ENCODE assay signal across 18 cellular contexts in the genomic region with DNA sequence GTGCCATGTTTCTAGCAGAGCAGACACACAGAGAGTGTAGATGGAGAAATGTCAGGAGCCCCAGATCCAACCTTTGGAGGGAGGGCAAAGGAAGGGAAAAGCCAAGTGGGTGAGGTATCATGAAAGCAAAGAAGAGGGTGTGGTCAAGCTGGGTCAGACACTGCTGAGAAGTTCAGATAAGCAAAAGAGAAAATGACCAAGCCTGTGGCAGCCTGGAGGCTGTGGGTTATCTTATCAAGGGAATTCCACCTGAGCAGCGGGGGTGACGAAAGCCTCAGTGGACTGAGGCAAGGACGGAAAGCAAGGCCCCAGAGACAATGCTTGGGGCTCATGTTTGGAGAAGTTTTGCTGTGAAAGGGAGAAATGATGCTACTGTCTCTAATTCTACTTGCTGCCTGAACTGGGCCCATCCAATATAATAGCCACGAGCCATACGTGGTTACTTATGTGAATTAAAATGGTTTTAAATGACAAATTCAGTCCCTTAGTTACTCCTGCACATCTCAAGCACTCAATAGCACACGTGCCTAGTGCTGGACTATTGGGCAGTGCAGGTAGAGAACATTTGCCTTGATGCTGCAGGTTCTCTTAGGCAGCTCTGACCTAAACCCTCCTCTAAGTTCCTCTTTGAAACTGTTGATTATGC.
"Had no signal": no experiment of that assay in that cellular context is flagged by ENCODE, and none has a peak within 500 bp of the region (broad histone marks: within the 10 kb centered on the region; RNA-seq: fewer than 3 reads in every experiment).

No MANE protein-coding gene starts in this region.

- H3K27ac ChIP-seq: lower lobe of right lung, sigmoid colon, spleen, upper lobe of left lung had no signal

- H3K36me3 ChIP-seq: lower lobe of right lung, sigmoid colon, spleen, upper lobe of left lung had no signal

- H3K4me1 ChIP-seq: upper lobe of left lung had no signal

- H3K4me3 Mint-ChIP-seq: activated naive CD8-positive, alpha-beta T cell treated with anti-CD3 and anti-CD28 coated beads for 36 hours; activated T-helper 17 cell treated with anti-CD3 and anti-CD28 coated beads, Interleukin-2, amount 50 U/mL, for 72 hours; dendritic cell treated with granulocyte-macrophage colony-stimulating factor and Interleukin-4, amounts not matched to agents 40 ng/mL and 50 ng/mL, for 4 days; effector memory CD8-positive, alpha-beta T cell; natural killer cell treated with Interleukin-12 subunit alpha and Interleukin-12 subunit beta and Interleukin-15 and Interleukin-18, amount 100 ng/mL, for 72 hours; stimulated activated naive B cell treated with anti-CD40 and anti-IgM and Interleukin-4, amounts not matched to agents 10 μg/mL and 1 μg/mL and 100 μg/mL, for 72 hours had no signal

- ATAC-seq: activated T-helper 17 cell treated with anti-CD3 and anti-CD28 coated beads, Interleukin-2, amount 50 U/mL, for 72 hours; effector memory CD8-positive, alpha-beta T cell; left cardiac atrium; lower lobe of right lung; natural killer cell treated with Interleukin-12 subunit alpha and Interleukin-12 subunit beta and Interleukin-15 and Interleukin-18, amount 100 ng/mL, for 72 hours; stimulated activated naive B cell treated with anti-CD40 and anti-IgM and Interleukin-4, amounts not matched to agents 10 μg/mL and 1 μg/mL and 100 μg/mL, for 72 hours had no signal

- H3K9me3 ChIP-seq: lower lobe of right lung, sigmoid colon, spleen, upper lobe of left lung had no signal

- H3K27me3 Mint-ChIP-seq: activated naive CD8-positive, alpha-beta T cell treated with anti-CD3 and anti-CD28 coated beads for 36 hours; activated T-helper 17 cell treated with anti-CD3 and anti-CD28 coated beads, Interleukin-2, amount 50 U/mL, for 72 hours; stimulated activated naive B cell treated with anti-CD40 and anti-IgM and Interleukin-4, amounts not matched to agents 10 μg/mL and 1 μg/mL and 100 μg/mL, for 72 hours had no signal

- H3K4me3 ChIP-seq: lower lobe of right lung, sigmoid colon, spleen, upper lobe of left lung had no signal

- H3K4me1 Mint-ChIP-seq: activated naive CD8-positive, alpha-beta T cell treated with anti-CD3 and anti-CD28 coated beads for 36 hours; activated T-helper 17 cell treated with anti-CD3 and anti-CD28 coated beads, Interleukin-2, amount 50 U/mL, for 72 hours had no signal

- DNase-seq: activated CD4-positive, alpha-beta T cell treated with anti-CD3 and anti-CD28 coated beads, Interleukin-2, amount 50 U/mL, for 48 hours; activated naive CD4-positive, alpha-beta T cell; activated naive CD8-positive, alpha-beta T cell treated with anti-CD3 and anti-CD28 coated beads for 36 hours; activated T-cell treated with anti-CD3 and anti-CD28 coated beads, Interleukin-2, amount 50 U/mL, for 1 hour; amniotic stem cell; effector memory CD8-positive, alpha-beta T cell; left cardiac atrium; lower lobe of right lung; spleen; stimulated activated naive B cell treated with anti-CD40 and anti-IgM and Interleukin-4, amounts not matched to agents 10 μg/mL and 1 μg/mL and 100 μg/mL, for 72 hours; T-helper 1 cell; T1000; upper lobe of left lung had no signal

- H3K36me3 Mint-ChIP-seq: activated naive CD8-positive, alpha-beta T cell treated with anti-CD3 and anti-CD28 coated beads for 36 hours; natural killer cell treated with Interleukin-12 subunit alpha and Interleukin-12 subunit beta and Interleukin-15 and Interleukin-18, amount 100 ng/mL, for 72 hours; stimulated activated naive B cell treated with anti-CD40 and anti-IgM and Interleukin-4, amounts not matched to agents 10 μg/mL and 1 μg/mL and 100 μg/mL, for 72 hours had no signal

- H3K27me3 ChIP-seq: sigmoid colon, spleen, upper lobe of left lung had no signal

- H3K9me3 Mint-ChIP-seq: activated naive CD8-positive, alpha-beta T cell treated with anti-CD3 and anti-CD28 coated beads for 36 hours; activated T-helper 17 cell treated with anti-CD3 and anti-CD28 coated beads, Interleukin-2, amount 50 U/mL, for 72 hours; dendritic cell treated with granulocyte-macrophage colony-stimulating factor and Interleukin-4, amounts not matched to agents 40 ng/mL and 50 ng/mL, for 4 days; effector memory CD8-positive, alpha-beta T cell; natural killer cell treated with Interleukin-12 subunit alpha and Interleukin-12 subunit beta and Interleukin-15 and Interleukin-18, amount 100 ng/mL, for 72 hours; stimulated activated naive B cell treated with anti-CD40 and anti-IgM and Interleukin-4, amounts not matched to agents 10 μg/mL and 1 μg/mL and 100 μg/mL, for 72 hours had no signal

- H3K27ac Mint-ChIP-seq: activated naive CD8-positive, alpha-beta T cell treated with anti-CD3 and anti-CD28 coated beads for 36 hours; activated T-helper 17 cell treated with anti-CD3 and anti-CD28 coated beads, Interleukin-2, amount 50 U/mL, for 72 hours; dendritic cell treated with granulocyte-macrophage colony-stimulating factor and Interleukin-4, amounts not matched to agents 40 ng/mL and 50 ng/mL, for 4 days; effector memory CD8-positive, alpha-beta T cell; natural killer cell treated with Interleukin-12 subunit alpha and Interleukin-12 subunit beta and Interleukin-15 and Interleukin-18, amount 100 ng/mL, for 72 hours; stimulated activated naive B cell treated with anti-CD40 and anti-IgM and Interleukin-4, amounts not matched to agents 10 μg/mL and 1 μg/mL and 100 μg/mL, for 72 hours had no signal

- FAIRE-seq: islet of Langerhans had no signal
